ENCODE assay signal across 8 cellular contexts in the genomic region with DNA sequence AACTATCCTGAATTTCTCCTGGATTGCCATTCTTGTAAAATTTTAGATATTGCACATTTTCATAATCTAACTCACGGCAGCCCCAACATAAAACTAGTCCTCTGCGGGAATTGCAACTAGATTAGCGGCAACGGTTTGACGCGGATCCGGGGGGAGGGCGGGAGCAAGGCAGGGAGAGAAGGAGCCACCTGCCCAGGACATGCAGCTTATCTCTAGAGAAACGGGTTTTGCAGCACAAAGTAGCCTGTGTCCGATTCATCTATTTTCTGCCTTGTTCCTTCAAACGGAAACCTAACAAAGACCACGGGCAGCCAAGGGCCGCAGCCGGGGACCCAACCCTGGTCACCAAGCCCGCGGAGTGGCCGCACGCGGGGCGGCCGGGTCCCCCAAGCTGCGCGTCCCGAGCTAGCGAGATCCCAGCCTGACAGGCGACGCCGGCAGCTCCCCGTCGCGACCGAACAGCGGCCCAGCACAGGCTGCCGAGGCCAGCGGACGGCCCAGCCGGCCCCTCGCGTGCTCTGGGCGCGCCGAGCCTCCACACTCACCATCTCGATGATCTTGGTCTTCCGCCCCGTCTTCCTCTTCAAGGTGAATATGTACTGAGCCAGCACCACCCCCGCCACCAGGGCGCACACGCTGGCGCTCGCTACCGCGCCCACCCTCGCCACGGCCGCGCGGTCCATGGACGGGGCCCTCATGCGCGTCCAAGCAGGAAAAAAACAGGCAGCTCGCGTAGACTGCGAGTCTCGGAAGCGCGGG. TPM values are rescaled to one million over a fixed set of nuclear protein-coding genes. Genes with fewer than 3 reads are reported as not detected.
DNase-seq lines count a peak whose midpoint lies in the region; ATAC-seq and TF ChIP-seq lines count a peak whose summit lies in the region.

A gene (minus strand): TSS at position 754 of the 759 bp plus-strand sequence. CDS start 71 bp downstream, at position 683.

- peak within 1 kb of the TSS; percentile 86 for H3K4me3 ChIP-seq in AG04450 (ENCODE audit: low read depth, low read length)
- peak within 1 kb of the TSS; percentile 75 to 98 for H3K4me3 ChIP-seq in uterus

- ATAC-seq in GM18517 (IDR thresholded peaks at IDR 0.05; ENCODE audit: unreplicated experiment): peak; percentile 54
- ATAC-seq in HG02981 (IDR thresholded peaks at IDR 0.05; ENCODE audit: unreplicated experiment): peak; percentile 0

- CTCF ChIA-PET in AG04450 (lab: Charles Lee): interaction anchor here (0.6 to 2.1 kb wide), 7 partner anchors 45 to 216 kb away, joined by 3 to 6 read pairs (median 4); no protein-coding TSS in a partner anchor

- peaks cover 0 to 3% of the 10 kb centered on the region in 2 donors for H3K4me1 ChIP-seq in uterus

- TF ChIP-seq POLR2A in uterus (IDR thresholded peaks at IDR 0.05): peak; percentile 51 to 79

- no peak for TF ChIP-seq CTCF in AG04450 (IDR thresholded peaks at IDR 0.05; ENCODE audit: low read depth, low read length)
- peak in 1 of 4 experiments; percentile 30 for TF ChIP-seq CTCF in uterus (IDR thresholded peaks at IDR 0.05)

- POLR2A ChIA-PET in AG04450 (lab: Yijun Ruan, JAX): interaction anchor here (0.6 to 1.7 kb wide), 8 partner anchors 9 to 473 kb away, joined by 3 to 12 read pairs (median 4); a partner anchor contains a TSS

- no peaks in the 10 kb centered on the region for H3K36me3 ChIP-seq in uterus

- intact Hi-C loops in uterus (cut with DNase I; ENCODE audit: low total_unique reads): no loop called here

- DNase-seq in AG04450 (ENCODE audit: low read depth, low spot score): no peak
- DNase-seq in NCI-H526 (lab: John Stamatoyannopoulos, UW): peak; percentile 63 to 78
- peak; percentile 9 for DNase-seq in activated gamma-delta T cell treated with anti-CD3 and anti-CD28 coated beads, Interleukin-2, amount 50 U/mL, for 16 hours (ENCODE audit: low read depth)
- no peak for DNase-seq in glomerular endothelial cell (ENCODE audit: extremely low read depth, low read depth, low spot score)
- DNase-seq in nucleus accumbens (lab: John Stamatoyannopoulos, UW): peak in 31 of 56 donors; percentile 2 to 73 (median 46)
- DNase-seq in uterus: peak in 1 of 2 donors; percentile 19

- H3K9me3 ChIP-seq in AG04450 (ENCODE audit: control insufficient read depth, insufficient read depth, low read length) (no peaks in the 10 kb centered on the region; the same call in 1 of the 2 replicates), uterus (peaks cover 0 to 5% of the 10 kb centered on the region in 2 donors)

- H3K27me3 ChIP-seq in AG04450 (ENCODE audit: control insufficient read depth, insufficient read depth, low read length) (no peaks in the 10 kb centered on the region), uterus (no peaks in the 10 kb centered on the region)

- H3K27ac ChIP-seq in AG04450 (ENCODE audit: low read depth, low read length): peak within 1 kb of the TSS; percentile 90
- H3K27ac ChIP-seq in uterus: peak within 1 kb of the TSS; percentile 95 to 97

RNA-seq across cellular contexts. Expression of the gene that starts here (rescaled TPM):
- polyA plus RNA-seq in AG04450 (2011; rRNA removed): 13.0 and 20.3 TPM in 2 replicates
- 2.1 and 6.3 TPM in 2 replicates for polyA minus RNA-seq in AG04450 (2011; rRNA and poly(A)+ RNA removed)
- 11.1 and 18.8 TPM in 2 replicates for total RNA-seq in glomerular endothelial cell
- total RNA-seq in uterus: 10 to 100 TPM; 21.3 to 50.2 (median 42.1) TPM

Comparison
In these comparisons a context has a peak if more than half of its experiments do, and no peak if none do; other contexts are left out.
1. DNase-seq: peak in NCI-H526 (2 of 2), activated gamma-delta T cell treated with anti-CD3 and anti-CD28 coated beads, Interleukin-2, amount 50 U/mL, for 16 hours (single experiment) and nucleus accumbens (31 of 56); none in AG04450 (single experiment) and glomerular endothelial cell (single experiment).